ENCODE assay signal across 9 cellular contexts in genomic region chr20:58237318-58238182, GRCh38. TPM values are rescaled to one million over a fixed set of nuclear protein-coding genes. Genes with fewer than 3 reads are reported as not detected.
DNase-seq lines count a peak whose midpoint lies in the region; ATAC-seq and TF ChIP-seq lines count a peak whose summit lies in the region.
"Had no signal": no experiment of that assay in that cellular context is flagged by ENCODE, and none has a peak within 500 bp of the region (broad histone marks: within the 10 kb centered on the region; RNA-seq: fewer than 3 reads in every experiment).

No MANE protein-coding gene starts in this region.

- ATAC-seq in natural killer cell treated with Interleukin-12 subunit alpha and Interleukin-12 subunit beta and Interleukin-15 and Interleukin-18, amount 100 ng/mL, for 72 hours = no peak
- ATAC-seq in HG03095 (IDR thresholded peaks at IDR 0.05; ENCODE audit: unreplicated experiment) = no peak

- H3K27ac Mint-ChIP-seq in MCF 10A (ENCODE audit: low read depth, unreplicated experiment) = no peak overlapping the region
- H3K27ac Mint-ChIP-seq in natural killer cell treated with Interleukin-12 subunit alpha and Interleukin-12 subunit beta and Interleukin-15 and Interleukin-18, amount 100 ng/mL, for 72 hours = peak overlapping the region; percentile 71 to 80

- H3K9me3 ChIP-seq in BLaER1 treated with 17β-estradiol and CSF1 and Interleukin-3, amounts not matched to agents 10 nM and 100 nM (replicated peaks in 1 of 11) = no peaks in the 10 kb centered on the region
- no peaks in the 10 kb centered on the region for H3K9me3 ChIP-seq in Loucy (ENCODE audit: insufficient read depth, low read depth, low read length)
- H3K9me3 ChIP-seq: gastrocnemius medialis had no signal

- peaks cover 8% of the 10 kb centered on the region; the same call in 1 of the 2 replicates for H3F3A ChIP-seq in Loucy (ENCODE audit: low read depth)

- H3K36me3 ChIP-seq in BLaER1 treated with 17β-estradiol and CSF1 and Interleukin-3, amounts not matched to agents 10 nM and 100 nM = peaks cover 0 to 41% (median 0%) of the 10 kb centered on the region in 11 experiments; a peak in 7 of 22 replicates
- H3K36me3 ChIP-seq in Loucy (ENCODE audit: insufficient read depth, low read length) = no peaks in the 10 kb centered on the region
- H3K36me3 ChIP-seq: gastrocnemius medialis had no signal

- DNase-seq in MCF 10A (ENCODE audit: unreplicated experiment) (no peak), glomerular visceral epithelial cell (ENCODE audit: extremely low spot score) (no peak), cortex of kidney (lab: John Stamatoyannopoulos, UW) (no peak), NCI-H526 treated with DMSO at 0.1 percent for 48 hours (lab: John Stamatoyannopoulos, UW) (no peak)
- no peak for DNase-seq in natural killer cell treated with Interleukin-12 subunit alpha and Interleukin-12 subunit beta and Interleukin-15 and Interleukin-18, amount 100 ng/mL, for 72 hours (ENCODE audit: low spot score)

- peak overlapping the region; percentile 53 to 70 (median 59); a peak in 16 of 20 replicates for H3K4me3 ChIP-seq in BLaER1 treated with 17β-estradiol and CSF1 and Interleukin-3, amounts not matched to agents 10 nM and 100 nM
- H3K4me3 ChIP-seq in Loucy (ENCODE audit: low read length, poor library complexity, severe bottlenecking) = peak overlapping the region; percentile 75

- BruUV-seq in MCF 10A (replicated peaks; lab: Mats Ljungman, UMichigan) = no TSS peak

- peak overlapping the region; percentile 81 to 92 (median 84); a peak in 20 of 22 replicates for H3K4me2 ChIP-seq in BLaER1 treated with 17β-estradiol and CSF1 and Interleukin-3, amounts not matched to agents 10 nM and 100 nM
- H3K4me2 ChIP-seq in Loucy (ENCODE audit: low read depth, low read length, poor library complexity, severe bottlenecking) = peak overlapping the region; percentile 74

- H3K27me3 ChIP-seq in BLaER1 treated with 17β-estradiol and CSF1 and Interleukin-3, amounts not matched to agents 10 nM and 100 nM = peaks cover 10 to 28% (median 20%) of the 10 kb centered on the region in 11 experiments; a peak in 19 of 22 replicates
- H3K27me3 ChIP-seq in Loucy (ENCODE audit: insufficient read depth, low read length, poor library complexity, severe bottlenecking) = no peaks in the 10 kb centered on the region
- H3K27me3 ChIP-seq: gastrocnemius medialis had no signal

- TF ChIP-seq CTCF in Loucy (conservative IDR thresholded peaks at IDR 0.05; ENCODE audit: low read length) (no peak), MCF 10A (IDR thresholded peaks at IDR 0.05; ENCODE audit: unreplicated experiment) (no peak)

- H3K4me1 Mint-ChIP-seq in MCF 10A (ENCODE audit: insufficient read depth, unreplicated experiment) = no peaks in the 10 kb centered on the region
- peaks cover 15 to 23% of the 10 kb centered on the region in 2 donors for H3K4me1 Mint-ChIP-seq in natural killer cell treated with Interleukin-12 subunit alpha and Interleukin-12 subunit beta and Interleukin-15 and Interleukin-18, amount 100 ng/mL, for 72 hours (ENCODE audit: low read depth in 2 of 2)

- H3K79me2 ChIP-seq in Loucy (ENCODE audit: insufficient read depth, low read length) = no peaks in the 10 kb centered on the region

- peak overlapping the region in 9 of 11 experiments; percentile 21 to 76 (median 64); a peak in 10 of 22 replicates for H3K9ac ChIP-seq in BLaER1 treated with 17β-estradiol and CSF1 and Interleukin-3, amounts not matched to agents 10 nM and 100 nM
- peak overlapping the region; percentile 66 for H3K9ac ChIP-seq in Loucy (ENCODE audit: low read depth, low read length, poor library complexity, severe bottlenecking)

- CTCF ChIA-PET in MCF 10A (lab: Yijun Ruan, JAX) = interaction anchor here (0.6 to 8.7 kb wide), 38 partner anchors 10 to 1217 kb away, joined by 3 to 121 read pairs (median 4); partner anchors contain the start of genes GNAS and VAPB

- H3K9me3 Mint-ChIP-seq in MCF 10A (ENCODE audit: unreplicated experiment) = no peaks in the 10 kb centered on the region
- no peaks in the 10 kb centered on the region for H3K9me3 Mint-ChIP-seq in natural killer cell treated with Interleukin-12 subunit alpha and Interleukin-12 subunit beta and Interleukin-15 and Interleukin-18, amount 100 ng/mL, for 72 hours

- peak overlapping the region in 1 of 11 experiments; percentile 61; a peak in 2 of 22 replicates for H3K27ac ChIP-seq in BLaER1 treated with 17β-estradiol and CSF1 and Interleukin-3, amounts not matched to agents 10 nM and 100 nM

- intact Hi-C loops in MCF 10A (cut with micrococcal nuclease) = loop anchor here (1.0 to 5.0 kb wide), 6 partner anchors 75 to 1217 kb away; partner anchors contain the start of gene GNAS

- H3K36me3 Mint-ChIP-seq in MCF 10A (ENCODE audit: insufficient read depth, unreplicated experiment) = peaks cover 14% of the 10 kb centered on the region
- no peaks in the 10 kb centered on the region for H3K36me3 Mint-ChIP-seq in natural killer cell treated with Interleukin-12 subunit alpha and Interleukin-12 subunit beta and Interleukin-15 and Interleukin-18, amount 100 ng/mL, for 72 hours

- H3K27me3 Mint-ChIP-seq in MCF 10A (ENCODE audit: insufficient read depth, unreplicated experiment) = no peaks in the 10 kb centered on the region
- no peaks in the 10 kb centered on the region for H3K27me3 Mint-ChIP-seq in natural killer cell treated with Interleukin-12 subunit alpha and Interleukin-12 subunit beta and Interleukin-15 and Interleukin-18, amount 100 ng/mL, for 72 hours

- peak overlapping the region; percentile 77 for H3K4me3 Mint-ChIP-seq in MCF 10A (ENCODE audit: unreplicated experiment)
- peak overlapping the region; percentile 87 for H3K4me3 Mint-ChIP-seq in natural killer cell treated with Interleukin-12 subunit alpha and Interleukin-12 subunit beta and Interleukin-15 and Interleukin-18, amount 100 ng/mL, for 72 hours

- peaks cover 0 to 15% (median 12%) of the 10 kb centered on the region in 10 experiments; a peak in 16 of 20 replicates for H3K4me1 ChIP-seq in BLaER1 treated with 17β-estradiol and CSF1 and Interleukin-3, amounts not matched to agents 10 nM and 100 nM
- peaks cover 29% of the 10 kb centered on the region for H3K4me1 ChIP-seq in Loucy (ENCODE audit: insufficient read depth, low read length, poor library complexity, severe bottlenecking)
- H3K4me1 ChIP-seq: gastrocnemius medialis had no signal

- H3K9me2 ChIP-seq in Loucy (replicated peaks; ENCODE audit: low read depth, low read length) = no peaks in the 10 kb centered on the region

- POLR2A ChIA-PET in MCF 10A (lab: Yijun Ruan, JAX) = interaction anchor here (0.6 to 4.8 kb wide), 3 partner anchors 107 to 414 kb away, joined by 3 to 25 read pairs (median 4); partner anchors contain the start of gene STX16

- H2AFZ ChIP-seq in Loucy (ENCODE audit: low read length) = peak overlapping the region; percentile 89

- 0 out of 22 replicates have a peak, but pooled peaks cover 0 to 5% (median 0%) of the 10 kb centered on the region in 11 experiments for H4K20me1 ChIP-seq in BLaER1 treated with 17β-estradiol and CSF1 and Interleukin-3, amounts not matched to agents 10 nM and 100 nM
- no peaks in the 10 kb centered on the region for H4K20me1 ChIP-seq in Loucy (ENCODE audit: insufficient read depth, low read length, poor library complexity, severe bottlenecking)

RNA-seq across cellular contexts. Expression of gene ANKRD60, which starts 9.1 kb away (rescaled TPM):
- not detected in 2 replicates for total RNA-seq in MCF 10A (2022)
- not detected for total RNA-seq in natural killer cell treated with Interleukin-12 subunit alpha and Interleukin-12 subunit beta and Interleukin-15 and Interleukin-18, amount 100 ng/mL, for 72 hours
- total RNA-seq: gastrocnemius medialis had no signal
